ENCODE assay signal across 22 cellular contexts in the genomic region with DNA sequence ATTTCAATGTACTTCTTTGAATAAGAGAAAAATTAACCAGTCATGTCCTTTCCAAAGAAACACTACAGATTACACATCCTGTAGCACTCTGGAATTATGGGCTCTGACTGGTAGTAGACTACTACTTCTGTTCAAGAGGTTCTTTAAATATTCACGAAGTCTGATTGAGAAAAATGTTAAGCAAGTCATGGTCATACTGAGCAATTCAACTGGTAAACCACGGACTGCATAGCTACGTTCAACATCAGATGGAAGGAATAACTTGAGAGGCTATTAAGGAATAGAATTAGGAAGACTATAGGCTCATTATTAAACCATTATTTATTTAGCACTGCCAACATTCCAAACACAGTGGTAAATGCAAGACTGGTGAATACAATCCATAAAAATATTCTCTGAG.
"Had no signal": no experiment of that assay in that cellular context is flagged by ENCODE, and none has a peak within 500 bp of the region (broad histone marks: within the 10 kb centered on the region; RNA-seq: fewer than 3 reads in every experiment).

No MANE protein-coding gene starts in this region.

- H3K27me3 Mint-ChIP-seq: activated naive CD8-positive, alpha-beta T cell treated with anti-CD3 and anti-CD28 coated beads for 36 hours; dendritic cell treated with granulocyte-macrophage colony-stimulating factor and Interleukin-4, amounts not matched to agents 40 ng/mL and 50 ng/mL, for 4 days; stimulated activated naive CD8-positive, alpha-beta T cell treated with anti-CD3 and anti-CD28 coated beads, Interleukin-15, Interleukin-2, amounts not matched to agents 100 ng/mL and 50 ng/mL, for 24 hours; T-helper 17 cell had no signal

- H3K4me3 Mint-ChIP-seq: activated naive CD8-positive, alpha-beta T cell treated with anti-CD3 and anti-CD28 coated beads for 36 hours; activated T-cell treated with anti-CD3 and anti-CD28 coated beads, Interleukin-2, amount 50 U/mL, for 4 hours; dendritic cell treated with granulocyte-macrophage colony-stimulating factor and Interleukin-4, amounts not matched to agents 40 ng/mL and 50 ng/mL, for 4 days; nephron progenitor cell; stimulated activated naive CD8-positive, alpha-beta T cell treated with anti-CD3 and anti-CD28 coated beads, Interleukin-15, Interleukin-2, amounts not matched to agents 100 ng/mL and 50 ng/mL, for 24 hours; T-helper 17 cell had no signal

- H3K9me3 ChIP-seq: body of pancreas, pancreas, psoas muscle, tibial artery had no signal

- H3K4me3 ChIP-seq: body of pancreas, cardiac muscle cell, left ventricle myocardium inferior, pancreas, psoas muscle, tibial artery had no signal

- H3K4me1 ChIP-seq: body of pancreas, left ventricle myocardium inferior, pancreas, psoas muscle had no signal

- H3K4me1 Mint-ChIP-seq: activated naive CD8-positive, alpha-beta T cell treated with anti-CD3 and anti-CD28 coated beads for 36 hours; nephron progenitor cell; T-helper 17 cell had no signal

- H3K27ac Mint-ChIP-seq: activated naive CD8-positive, alpha-beta T cell treated with anti-CD3 and anti-CD28 coated beads for 36 hours; dendritic cell treated with granulocyte-macrophage colony-stimulating factor and Interleukin-4, amounts not matched to agents 40 ng/mL and 50 ng/mL, for 4 days; nephron progenitor cell; stimulated activated naive CD8-positive, alpha-beta T cell treated with anti-CD3 and anti-CD28 coated beads, Interleukin-15, Interleukin-2, amounts not matched to agents 100 ng/mL and 50 ng/mL, for 24 hours; T-helper 17 cell had no signal

- DNase-seq: activated CD4-positive, alpha-beta T cell treated with anti-CD3 and anti-CD28 coated beads for 4 hours; activated CD4-positive, alpha-beta T cell treated with anti-CD3 and anti-CD28 coated beads, Interleukin-2, amount 50 U/mL, for 48 hours; activated CD4-positive, CD25-positive, alpha-beta regulatory T cell; activated CD8-positive, alpha-beta memory T cell treated with anti-CD3 and anti-CD28 coated beads, Interleukin-2, amount 50 U/mL, for 48 hours; activated naive CD4-positive, alpha-beta T cell treated with Interleukin-2 at 50 U/mL for 16 hours; activated naive CD8-positive, alpha-beta T cell treated with anti-CD3 and anti-CD28 coated beads for 36 hours; activated T-cell treated with anti-CD3 and anti-CD28 coated beads, Interleukin-2, amount 50 U/mL, for 4 hours; amniotic stem cell; body of pancreas; effector CD4-positive, alpha-beta T cell; foreskin fibroblast; left ventricle myocardium inferior; nephron progenitor cell; pancreas; psoas muscle; right cardiac atrium; stimulated activated CD4-positive, alpha-beta T cell treated with anti-CD3 and anti-CD28 coated beads, Interleukin-12 subunit alpha, Interleukin-12 subunit beta, amount 100 ng/mL, for 4 hours; T-helper 17 cell; tibial artery had no signal

- H3K27me3 ChIP-seq: body of pancreas, cardiac muscle cell, pancreas, tibial artery had no signal

- ATAC-seq: activated T-cell treated with anti-CD3 and anti-CD28 coated beads, Interleukin-2, amount 50 U/mL, for 4 hours; body of pancreas; pancreas; psoas muscle; right cardiac atrium; T-helper 17 cell had no signal

- H3K36me3 ChIP-seq: cardiac muscle cell, left ventricle myocardium inferior, pancreas, tibial artery had no signal

- H3K27ac ChIP-seq: body of pancreas, cardiac muscle cell, left ventricle myocardium inferior, pancreas, psoas muscle had no signal
